ENCODE assay signal across 11 cellular contexts in genomic region chr2:54767921-54768320, GRCh38. TPM values are rescaled to one million over a fixed set of nuclear protein-coding genes. Genes with fewer than 3 reads are reported as not detected.
A peak's percentile ranks its signal among the peaks of the same experiment; 100 is the strongest.
DNase-seq lines count a peak whose midpoint lies in the region; ATAC-seq and TF ChIP-seq lines count a peak whose summit lies in the region.
"Had no signal": no experiment of that assay in that cellular context is flagged by ENCODE, and none has a peak within 500 bp of the region (broad histone marks: within the 10 kb centered on the region; RNA-seq: fewer than 3 reads in every experiment).

No MANE protein-coding gene starts in this region.

- TF ChIP-seq EP300 in tibial nerve (IDR thresholded peaks at IDR 0.05), result no peak

- no peaks in the 10 kb centered on the region for H3K4me1 ChIP-seq in tibial nerve

- H3K9me3 Mint-ChIP-seq in HFFc6, result no peaks in the 10 kb centered on the region
- H3K9me3 Mint-ChIP-seq in activated T-helper 2 cell treated with anti-CD3 and anti-CD28 coated beads, Interferon-gamma antibody, Interleukin-2, Interleukin-4, amounts not matched to agents 10 μg/mL and 5 μg/mL and 100 μg/mL, durations not matched to agents 14 hours and 24 hours and 36 hours, result no peaks in the 10 kb centered on the region

- no peak overlapping the region for H3K4me3 Mint-ChIP-seq in HFFc6
- H3K4me3 Mint-ChIP-seq in activated T-helper 2 cell treated with anti-CD3 and anti-CD28 coated beads, Interferon-gamma antibody, Interleukin-2, Interleukin-4, amounts not matched to agents 10 μg/mL and 5 μg/mL and 100 μg/mL, durations not matched to agents 14 hours and 24 hours and 36 hours (ENCODE audit: low read depth), result no peak overlapping the region

- TF ChIP-seq POLR2A in tibial nerve (IDR thresholded peaks at IDR 0.05), result no peak

- H3K36me3 Mint-ChIP-seq in HFFc6 (ENCODE audit: low read depth), result no peaks in the 10 kb centered on the region
- no peaks in the 10 kb centered on the region for H3K36me3 Mint-ChIP-seq in activated T-helper 2 cell treated with anti-CD3 and anti-CD28 coated beads, Interferon-gamma antibody, Interleukin-2, Interleukin-4, amounts not matched to agents 10 μg/mL and 5 μg/mL and 100 μg/mL, durations not matched to agents 14 hours and 24 hours and 36 hours (ENCODE audit: low read depth)

- no peaks in the 10 kb centered on the region for H3K36me3 ChIP-seq in tibial nerve

- H3K27ac Mint-ChIP-seq in HFFc6, result peak overlapping the region; percentile 49; the same call in 1 of the 2 replicates
- H3K27ac Mint-ChIP-seq in activated T-helper 2 cell treated with anti-CD3 and anti-CD28 coated beads, Interferon-gamma antibody, Interleukin-2, Interleukin-4, amounts not matched to agents 10 μg/mL and 5 μg/mL and 100 μg/mL, durations not matched to agents 14 hours and 24 hours and 36 hours, result peak overlapping the region; percentile 56

- H3K27me3 Mint-ChIP-seq in HFFc6 (ENCODE audit: insufficient read depth), result no peaks in the 10 kb centered on the region
- peaks cover 2% of the 10 kb centered on the region for H3K27me3 Mint-ChIP-seq in activated T-helper 2 cell treated with anti-CD3 and anti-CD28 coated beads, Interferon-gamma antibody, Interleukin-2, Interleukin-4, amounts not matched to agents 10 μg/mL and 5 μg/mL and 100 μg/mL, durations not matched to agents 14 hours and 24 hours and 36 hours (ENCODE audit: low read depth)

- no peak overlapping the region for H3K27ac ChIP-seq in tibial nerve

- intact Hi-C loops in activated T-helper 2 cell treated with anti-CD3 and anti-CD28 coated beads, Interferon-gamma antibody, Interleukin-2, Interleukin-4, amounts not matched to agents 10 μg/mL and 5 μg/mL and 100 μg/mL, durations not matched to agents 14 hours and 24 hours and 36 hours (cut with micrococcal nuclease), result loop anchor here (2.0 kb wide), 1 partner anchor 45 kb away; the partner anchor contains the start of gene EML6

- ATAC-seq in HG02852 (IDR thresholded peaks at IDR 0.05; ENCODE audit: unreplicated experiment), result no peak
- ATAC-seq: sciatic nerve had no signal

- H3K4me3 ChIP-seq in tibial nerve, result no peak overlapping the region

- H3K27me3 ChIP-seq in tibial nerve, result no peaks in the 10 kb centered on the region

- no peaks in the 10 kb centered on the region for H3K9me3 ChIP-seq in tibial nerve

- DNase-seq in ELR (ENCODE audit: low read depth), result peak; percentile 88
- peak; percentile 62 for DNase-seq in HFFc6
- DNase-seq in activated T-helper 2 cell treated with anti-CD3 and anti-CD28 coated beads, Interferon-gamma antibody, Interleukin-2, Interleukin-4, amounts not matched to agents 10 μg/mL and 5 μg/mL and 100 μg/mL, durations not matched to agents 14 hours and 24 hours and 36 hours (ENCODE audit: low spot score), result no peak
- peak; percentile 51 for DNase-seq in kidney glomerular epithelial cell (lab: John Stamatoyannopoulos, UW)
- DNase-seq in foreskin melanocyte, result no peak
- no peak for DNase-seq in tibial nerve (ENCODE audit: low spot score in 2 of 2)
- no peak for DNase-seq in amygdala (lab: John Stamatoyannopoulos, UW)
- DNase-seq: anterior cingulate cortex, T-helper 1 cell had no signal

- H3K4me1 Mint-ChIP-seq in HFFc6 (ENCODE audit: low read depth), result peaks cover 43% of the 10 kb centered on the region
- peaks cover 10% of the 10 kb centered on the region for H3K4me1 Mint-ChIP-seq in activated T-helper 2 cell treated with anti-CD3 and anti-CD28 coated beads, Interferon-gamma antibody, Interleukin-2, Interleukin-4, amounts not matched to agents 10 μg/mL and 5 μg/mL and 100 μg/mL, durations not matched to agents 14 hours and 24 hours and 36 hours (ENCODE audit: low read depth)

- TF ChIP-seq CTCF in HFFc6 (IDR thresholded peaks at IDR 0.05) (no peak), tibial nerve (IDR thresholded peaks at IDR 0.05) (no peak)

RNA-seq across cellular contexts. Expression of gene EML6, which starts 44.5 kb away (rescaled TPM):
- under 1 TPM; 0.05 to 0.37 (median 0.25) TPM for total RNA-seq in HFFc6 (2021; fragmentation: NEBNext Ultra II Directional; extraction: Animal tissue kit (Norgen Biotek cat#: 25700))
- 0.23 and 0.25 TPM in 2 replicates for total RNA-seq in activated T-helper 2 cell treated with anti-CD3 and anti-CD28 coated beads, Interferon-gamma antibody, Interleukin-2, Interleukin-4, amounts not matched to agents 10 μg/mL and 5 μg/mL and 100 μg/mL, durations not matched to agents 14 hours and 24 hours and 36 hours
- total RNA-seq in tibial nerve, result 10 to 100 TPM in 1 of 4 donors, under 1 TPM in 3; 0.60 to 18.0 (median 0.93) TPM

Comparison
In these comparisons a context has a peak if more than half of its experiments do, and no peak if none do; other contexts are left out.
1. DNase-seq: peak in ELR (single experiment), HFFc6 (single experiment) and kidney glomerular epithelial cell (single experiment); none in activated T-helper 2 cell treated with anti-CD3 and anti-CD28 coated beads, Interferon-gamma antibody, Interleukin-2, Interleukin-4, amounts not matched to agents 10 μg/mL and 5 μg/mL and 100 μg/mL, durations not matched to agents 14 hours and 24 hours and 36 hours (single experiment), foreskin melanocyte (single experiment), tibial nerve (0 of 2) and amygdala (0 of 56).